ENCODE assay signal across 9 cellular contexts in genomic region chrX:2501246-2502102, GRCh38. TPM values are rescaled to one million over a fixed set of nuclear protein-coding genes. Genes with fewer than 3 reads are reported as not detected.
A peak's percentile ranks its signal among the peaks of the same experiment; 100 is the strongest.
DNase-seq lines count a peak whose midpoint lies in the region; ATAC-seq, FAIRE-seq and TF ChIP-seq lines count a peak whose summit lies in the region.
"Had no signal": no experiment of that assay in that cellular context is flagged by ENCODE, and none has a peak within 500 bp of the region (broad histone marks: within the 10 kb centered on the region; RNA-seq: fewer than 3 reads in every experiment).

No MANE protein-coding gene starts in this region.

- no peak for FAIRE-seq in GM12878 (lab: Jason Lieb, UNC)

- H3K36me3 ChIP-seq in GM12878 (ENCODE audit: control insufficient read depth in 2 of 2, insufficient read depth in 2 of 2, low read length in 1 of 2), result peaks cover 0 to 6% of the 10 kb centered on the region in 2 experiments; a peak in 1 of 4 replicates
- peaks cover 0 to under 1% of the 10 kb centered on the region in 2 experiments for H3K36me3 ChIP-seq in mesenchymal stem cell (ENCODE audit: control insufficient read depth in 1 of 2, insufficient read depth in 2 of 2, low read depth in 1 of 2, low read length in 2 of 2)
- no peaks in the 10 kb centered on the region for H3K36me3 ChIP-seq in vagina
- H3K36me3 ChIP-seq: left lung had no signal

- WGBS in GM12878 (ENCODE audit: insufficient coverage, insufficient replicate concordance, low lambda C conversion rate, missing lambda C conversion rate), result 77% methylated on average over 6 of the region's 8 CpGs
- WGBS in mesenchymal stem cell, result 78% methylated on average over 8 of the region's 8 CpGs

- H2BK12ac ChIP-seq in mesenchymal stem cell (ENCODE audit: low read length in 2 of 2), result no peak overlapping the region

- peaks cover 39% of the 10 kb centered on the region for H3K79me2 ChIP-seq in GM12878 (ENCODE audit: control insufficient read depth, insufficient read depth, low read length)

- H3K27ac ChIP-seq in GM12878 (ENCODE audit: control insufficient read depth, insufficient read depth) (peak overlapping the region; percentile 76; the same call in 1 of the 2 replicates), mesenchymal stem cell (ENCODE audit: low read length, poor library complexity, severe bottlenecking) (no peak overlapping the region), vagina (peak overlapping the region; percentile 94)

- SMC1A ChIA-PET in GM12878 (lab: Charles Lee; ENCODE audit: uncharacterized antibody, unreplicated experiment), result no interaction called here

- H2BK120ac ChIP-seq in mesenchymal stem cell (ENCODE audit: low read depth, low read length), result peak overlapping the region; percentile 61

- BruUV-seq in GM12878 (replicated peaks; lab: Mats Ljungman, UMichigan), result no TSS peak

- H3K9me3 ChIP-seq in GM12878 (replicated peaks; ENCODE audit: control insufficient read depth, insufficient read depth, low read length), result peaks cover 3% of the 10 kb centered on the region; the same call in 1 of the 3 replicates
- no peaks in the 10 kb centered on the region for H3K9me3 ChIP-seq in mesenchymal stem cell (ENCODE audit: control insufficient read depth, low read length)
- no peaks in the 10 kb centered on the region for H3K9me3 ChIP-seq in vagina
- H3K9me3 ChIP-seq: left lung had no signal

- no peaks in the 10 kb centered on the region for H3K79me1 ChIP-seq in mesenchymal stem cell (replicated peaks; ENCODE audit: low read length, poor library complexity, severe bottlenecking)

- CTCF ChIA-PET in GM12878 (lab: Yijun Ruan, JAX), result no interaction called here

- POLR2A ChIA-PET in GM12878 (lab: Charles Lee), result no interaction called here

- peaks cover 15% of the 10 kb centered on the region for H3K36me3 Mint-ChIP-seq in stimulated activated naive CD8-positive, alpha-beta T cell treated with anti-CD3 and anti-CD28 coated beads, Interleukin-15, Interleukin-2, amounts not matched to agents 100 ng/mL and 50 ng/mL, for 24 hours (ENCODE audit: low read depth)

- H3K9ac ChIP-seq in GM12878 (ENCODE audit: control insufficient read depth, insufficient read depth, low read length) (no peak overlapping the region; the same call in 1 of the 2 replicates), mesenchymal stem cell (ENCODE audit: low read length) (peak overlapping the region; percentile 49)

- peaks cover 27% of the 10 kb centered on the region for H3K4me1 Mint-ChIP-seq in stimulated activated naive CD8-positive, alpha-beta T cell treated with anti-CD3 and anti-CD28 coated beads, Interleukin-15, Interleukin-2, amounts not matched to agents 100 ng/mL and 50 ng/mL, for 24 hours (ENCODE audit: low read depth)

- H3K18ac ChIP-seq in mesenchymal stem cell (ENCODE audit: low read depth in 1 of 2, low read length in 2 of 2), result peak overlapping the region; percentile 96 to 98

- H3K27me3 ChIP-seq in GM12878 (replicated peaks in 1 of 2; ENCODE audit: control insufficient read depth in 2 of 2, insufficient read depth in 2 of 2, low read length in 1 of 2), result no peaks in the 10 kb centered on the region
- H3K27me3 ChIP-seq in mesenchymal stem cell (ENCODE audit: control insufficient read depth in 1 of 2, insufficient read depth in 1 of 2, low read length in 2 of 2), result no peaks in the 10 kb centered on the region
- no peaks in the 10 kb centered on the region for H3K27me3 ChIP-seq in vagina
- H3K27me3 ChIP-seq: left lung had no signal

- peak overlapping the region; percentile 90 for H4K91ac ChIP-seq in mesenchymal stem cell (ENCODE audit: low read length)

- H2BK15ac ChIP-seq in mesenchymal stem cell (ENCODE audit: low read depth, poor library complexity, severe bottlenecking), result peak overlapping the region; percentile 94

- peaks cover 22% of the 10 kb centered on the region for H3K4me1 ChIP-seq in GM12878 (ENCODE audit: control insufficient read depth, insufficient read depth, low read length)
- H3K4me1 ChIP-seq in mesenchymal stem cell (ENCODE audit: control insufficient read depth, insufficient read depth, low read depth, low read length), result peaks cover 18% of the 10 kb centered on the region
- H3K4me1 ChIP-seq in vagina, result peaks cover 31% of the 10 kb centered on the region

- no peak for TF ChIP-seq RAD21 in GM12878 (IDR thresholded peaks at IDR 0.05; ENCODE audit: insufficient read depth, low read depth, low read length)

- no peak for TF ChIP-seq EP300 in GM12878 (IDR thresholded peaks at IDR 0.05; ENCODE audit: borderline replicate concordance in 1 of 2, control insufficient read depth in 1 of 2, low read depth in 2 of 2, low read length in 2 of 2)

- H2AFZ ChIP-seq in GM12878 (ENCODE audit: control insufficient read depth, low read depth, low read length), result no peak overlapping the region; the same call in 1 of the 2 replicates
- no peak overlapping the region for H2AFZ ChIP-seq in mesenchymal stem cell (ENCODE audit: low read depth, low read length)

- in situ Hi-C loops in GM12878 (cut with MboI), result loop anchor here (10.0 to 25.0 kb wide), 2 partner anchors 847 to 1039 kb away; partner anchors contain the start of gene ASMTL

- no peak overlapping the region for H3K27ac Mint-ChIP-seq in stimulated activated naive CD8-positive, alpha-beta T cell treated with anti-CD3 and anti-CD28 coated beads, Interleukin-15, Interleukin-2, amounts not matched to agents 100 ng/mL and 50 ng/mL, for 24 hours

- H3K23ac ChIP-seq in mesenchymal stem cell (ENCODE audit: low read length in 2 of 2), result no peak overlapping the region

- H3K9me3 Mint-ChIP-seq in stimulated activated naive CD8-positive, alpha-beta T cell treated with anti-CD3 and anti-CD28 coated beads, Interleukin-15, Interleukin-2, amounts not matched to agents 100 ng/mL and 50 ng/mL, for 24 hours, result no peaks in the 10 kb centered on the region

- no peak for TF ChIP-seq CTCF in GM12878 (IDR thresholded peaks at IDR 0.05 in 2 of 3, conservative IDR thresholded peaks at IDR 0.05 in 1 of 3; ENCODE audit: control insufficient read depth in 2 of 3, extremely low read depth in 1 of 3, insufficient read depth in 1 of 3, low read depth in 3 of 3, low read length in 3 of 3)
- no peak for TF ChIP-seq CTCF in vagina (IDR thresholded peaks at IDR 0.05)

- H3K4me3 ChIP-seq in GM12878 (no peak overlapping the region; the same call in 1 of the 2 replicates), mesenchymal stem cell (ENCODE audit: insufficient read depth in 1 of 2, low read depth in 1 of 2, low read length in 2 of 2) (peak overlapping the region in 1 of 2 experiments; percentile 89), vagina (peak overlapping the region; percentile 81 to 99)

- TF ChIP-seq POLR2A in GM12878 (IDR thresholded peaks at IDR 0.05; ENCODE audit: low read depth, low read length) (no peak), vagina (IDR thresholded peaks at IDR 0.05) (no peak)

- no peak overlapping the region for H3K14ac ChIP-seq in mesenchymal stem cell (ENCODE audit: low read length in 2 of 2)

- peak overlapping the region; percentile 64 to 86 for H3K4ac ChIP-seq in mesenchymal stem cell (ENCODE audit: low read depth in 1 of 2, low read length in 2 of 2)

- peak overlapping the region; percentile 87 for H2AK5ac ChIP-seq in mesenchymal stem cell (ENCODE audit: low read length, severe bottlenecking)

- intact Hi-C loops in GM12878 (cut with micrococcal nuclease; ENCODE audit: unreplicated experiment), result no loop called here
- intact Hi-C loops in vagina (cut with DNase I), result no loop called here

- H3K27me3 Mint-ChIP-seq in stimulated activated naive CD8-positive, alpha-beta T cell treated with anti-CD3 and anti-CD28 coated beads, Interleukin-15, Interleukin-2, amounts not matched to agents 100 ng/mL and 50 ng/mL, for 24 hours, result no peaks in the 10 kb centered on the region

- H4K20me1 ChIP-seq in GM12878 (ENCODE audit: control insufficient read depth, insufficient read depth), result no peaks in the 10 kb centered on the region

- H3K4me2 ChIP-seq in GM12878 (ENCODE audit: control insufficient read depth, insufficient read depth), result no peak overlapping the region
- H3K4me2 ChIP-seq in mesenchymal stem cell (ENCODE audit: low read length, poor library complexity, severe bottlenecking), result peak overlapping the region; percentile 63

- RAD21 ChIA-PET in GM12878 (lab: Charles Lee; ENCODE audit: unreplicated experiment), result no interaction called here

- DNase-seq in stimulated activated naive CD8-positive, alpha-beta T cell treated with anti-CD3 and anti-CD28 coated beads, Interleukin-15, Interleukin-2, amounts not matched to agents 100 U/mL and 50 U/mL, for 24 hours, result no peak
- DNase-seq in GM12878 (ENCODE audit: low read depth, low spot score) (no peak), mesenchymal stem cell (no peak), vagina (ENCODE audit: extremely low spot score in 2 of 2) (no peak), SIG-M5 (lab: John Stamatoyannopoulos, UW) (no peak), KG1 (lab: John Stamatoyannopoulos, UW) (no peak)

- H3K4me3 Mint-ChIP-seq in stimulated activated naive CD8-positive, alpha-beta T cell treated with anti-CD3 and anti-CD28 coated beads, Interleukin-15, Interleukin-2, amounts not matched to agents 100 ng/mL and 50 ng/mL, for 24 hours, result peak overlapping the region; percentile 60

- peak overlapping the region; percentile 57 for H2BK5ac ChIP-seq in mesenchymal stem cell (ENCODE audit: low read depth, low read length, poor library complexity, severe bottlenecking)

- peak overlapping the region; percentile 97 for H4K8ac ChIP-seq in mesenchymal stem cell (ENCODE audit: low read length)

- ATAC-seq in stimulated activated naive CD8-positive, alpha-beta T cell treated with anti-CD3 and anti-CD28 coated beads, Interleukin-15, Interleukin-2, amounts not matched to agents 100 U/mL and 50 U/mL, for 24 hours, result no peak
- ATAC-seq in GM12878 (no peak), GM19467 (IDR thresholded peaks at IDR 0.05; ENCODE audit: unreplicated experiment) (no peak)

RNA-seq across cellular contexts. Expression of gene DHRSX, which starts 0.7 kb away (rescaled TPM):
- 47.4 and 74.2 TPM in 2 replicates for total RNA-seq in GM12878 (2013; cell fraction: nucleolus; rRNA removed)
- total RNA-seq in GM12878 (2014; rRNA removed), result 17.6 and 20.7 TPM in 2 replicates
- total RNA-seq in GM12878 (2014; rRNA removed; fragmentation: Illumina TruSeq; extraction: Trizol), result 9.0 and 11.3 TPM in 2 replicates
- total RNA-seq in GM12878 (2021), result 22.4 and 22.9 TPM in 2 replicates
- polyA plus RNA-seq in GM12878 (2011; ENCODE audit: low read depth), result 9.9 TPM
- 20.8 and 22.0 TPM in 2 replicates for polyA plus RNA-seq in GM12878 (2011; rRNA removed)
- polyA plus RNA-seq in GM12878 (2011; cell fraction: cytosol; rRNA removed), result 38.0 and 38.2 TPM in 2 replicates
- 24.8 TPM in 2 replicates for polyA plus RNA-seq in GM12878 (2011; cell fraction: nucleus; rRNA removed)
- 22.3 and 28.7 TPM in 2 replicates for polyA plus RNA-seq in GM12878 (2012)
- polyA plus RNA-seq in GM12878 (2014; fragmentation: Illumina TruSeq; extraction: Trizol), result 12.4 and 12.9 TPM in 2 replicates
- 1 to 10 TPM; 1.7 to 3.3 TPM for polyA plus RNA-seq in GM12878 (2014; fragmentation: Nextera tagmentation; extraction: Ambion mirVana)
- 15.5 and 18.9 TPM in 2 replicates for polyA plus RNA-seq in GM12878 (2014; rRNA removed)
- polyA plus RNA-seq in GM12878 (2016; fragmentation: Nextera tagmentation; extraction: Ambion mirVana), result 10 to 100 TPM; 33.5 to 39.5 TPM
- 25.2 and 29.1 TPM in 2 replicates for polyA minus RNA-seq in GM12878 (2011; rRNA and poly(A)+ RNA removed)
- polyA minus RNA-seq in GM12878 (2011; cell fraction: cytosol; rRNA and poly(A)+ RNA removed), result 9.5 and 9.8 TPM in 2 replicates
- 11.2 and 17.8 TPM in 2 replicates for polyA minus RNA-seq in GM12878 (2011; cell fraction: nucleus; rRNA and poly(A)+ RNA removed)
- polyA plus RNA-seq in mesenchymal stem cell (2013, experiment 1 of 2), result 30.6 TPM
- polyA plus RNA-seq in mesenchymal stem cell (2013, experiment 2 of 2), result 31.1 TPM
- total RNA-seq in vagina, result 26.0 TPM

RNA-seq across cellular contexts. Expression of gene ZBED1, which starts 0.7 kb away (rescaled TPM):
- 44.8 and 56.2 TPM in 2 replicates for total RNA-seq in GM12878 (2013; cell fraction: nucleolus; rRNA removed)
- total RNA-seq in GM12878 (2014; rRNA removed) (45.6 and 48.9 TPM in 2 replicates), GM12878 (2014; rRNA removed; fragmentation: Illumina TruSeq; extraction: Trizol) (33.9 and 40.0 TPM in 2 replicates), GM12878 (2021) (73.6 and 75.5 TPM in 2 replicates), vagina (32.7 TPM)
- 11.5 TPM for polyA plus RNA-seq in GM12878 (2011; ENCODE audit: low read depth)
- polyA plus RNA-seq in GM12878 (2011; rRNA removed) (24.1 and 32.8 TPM in 2 replicates), GM12878 (2014; fragmentation: Illumina TruSeq; extraction: Trizol) (31.7 and 38.6 TPM in 2 replicates), GM12878 (2014; fragmentation: Nextera tagmentation; extraction: Ambion mirVana) (1 to 10 TPM; 1.9 to 4.8 TPM), GM12878 (2014; rRNA removed) (40.9 and 43.1 TPM in 2 replicates), GM12878 (2016; fragmentation: Nextera tagmentation; extraction: Ambion mirVana) (10 to 100 TPM; 47.6 to 48.3 TPM)
- polyA plus RNA-seq in GM12878 (2011; cell fraction: cytosol; rRNA removed), result 48.5 and 59.8 TPM in 2 replicates
- 14.8 and 27.3 TPM in 2 replicates for polyA plus RNA-seq in GM12878 (2011; cell fraction: nucleus; rRNA removed)
- 24.7 and 27.0 TPM in 2 replicates for polyA plus RNA-seq in GM12878 (2012)
- polyA minus RNA-seq in GM12878 (2011; rRNA and poly(A)+ RNA removed), result 36.8 and 71.4 TPM in 2 replicates
- polyA minus RNA-seq in GM12878 (2011; cell fraction: cytosol; rRNA and poly(A)+ RNA removed), result 37.2 and 39.3 TPM in 2 replicates
- 9.6 and 22.6 TPM in 2 replicates for polyA minus RNA-seq in GM12878 (2011; cell fraction: nucleus; rRNA and poly(A)+ RNA removed)
- 13.8 TPM for polyA plus RNA-seq in mesenchymal stem cell (2013, experiment 1 of 2)
- polyA plus RNA-seq in mesenchymal stem cell (2013, experiment 2 of 2), result 14.2 TPM
